In the genomic region with DNA sequence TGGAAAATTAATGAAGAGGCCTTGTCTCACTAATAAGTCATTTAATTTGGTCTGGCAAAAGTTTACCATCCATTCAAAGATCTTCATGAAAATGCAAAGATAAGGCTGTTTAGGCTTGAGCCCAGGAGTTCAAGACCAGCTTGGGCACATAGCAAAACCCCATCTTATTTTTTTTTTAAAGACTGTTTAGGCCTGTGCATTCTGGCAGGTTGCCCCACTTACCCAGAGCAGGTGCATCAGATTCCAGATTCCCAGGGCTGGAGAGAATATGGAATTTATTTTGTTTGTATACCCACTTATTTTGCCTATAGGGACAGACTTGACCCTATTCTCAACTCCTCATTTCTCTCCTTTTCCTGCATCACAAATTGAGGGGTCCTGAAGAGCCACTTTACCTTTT, we compare ENCODE assay signal across 12 cellular contexts. TPM values are rescaled to one million over a fixed set of nuclear protein-coding genes. Genes with fewer than 3 reads are reported as not detected.
DNase-seq lines count a peak whose midpoint lies in the region; ATAC-seq and TF ChIP-seq lines count a peak whose summit lies in the region.
"Had no signal": no experiment of that assay in that cellular context is flagged by ENCODE, and none has a peak within 500 bp of the region (broad histone marks: within the 10 kb centered on the region; RNA-seq: fewer than 3 reads in every experiment).

No MANE protein-coding gene starts in this region.

- H3K4me1 ChIP-seq in GM23248 (ENCODE audit: insufficient read depth): peaks cover 42% of the 10 kb centered on the region
- peaks cover 31% of the 10 kb centered on the region for H3K4me1 ChIP-seq in RWPE2 (ENCODE audit: insufficient read depth, poor library complexity, severe bottlenecking)
- peaks cover 27% of the 10 kb centered on the region for H3K4me1 ChIP-seq in hepatocyte (ENCODE audit: insufficient read depth)
- peaks cover 51 to 70% (median 51%) of the 10 kb centered on the region in 3 donors for H3K4me1 ChIP-seq in skeletal muscle tissue (ENCODE audit: control insufficient read depth in 3 of 3, insufficient read depth in 3 of 3, low read length in 3 of 3)

- no peak for TF ChIP-seq CTCF in RWPE2 (IDR thresholded peaks at IDR 0.05; ENCODE audit: poor library complexity, severe bottlenecking)
- TF ChIP-seq CTCF in hepatocyte (IDR thresholded peaks at IDR 0.05; ENCODE audit: poor library complexity): no peak

- H4K20me1 ChIP-seq in GM23248 (ENCODE audit: insufficient read depth) (peaks cover 20% of the 10 kb centered on the region), hepatocyte (ENCODE audit: insufficient read depth, poor library complexity, severe bottlenecking) (peaks cover 91% of the 10 kb centered on the region)

- H3K27me3 ChIP-seq in GM23248 (replicated peaks; ENCODE audit: insufficient read depth) (no peaks in the 10 kb centered on the region), RWPE2 (ENCODE audit: insufficient read depth, poor library complexity, severe bottlenecking) (no peaks in the 10 kb centered on the region), hepatocyte (no peaks in the 10 kb centered on the region), skeletal muscle tissue (ENCODE audit: control insufficient read depth in 3 of 3, insufficient read depth in 3 of 3, low read length in 3 of 3) (no peaks in the 10 kb centered on the region)

- no peaks in the 10 kb centered on the region for H3K9me2 ChIP-seq in GM23248 (ENCODE audit: insufficient read depth)
- H3K9me2 ChIP-seq in hepatocyte (replicated peaks; ENCODE audit: insufficient read depth): no peaks in the 10 kb centered on the region

- in situ Hi-C loops in GM23248 (cut with MboI): no loop called here

- H3K4me3 ChIP-seq in GM23248: peak overlapping the region; percentile 57
- H3K4me3 ChIP-seq in RWPE2 (ENCODE audit: severe bottlenecking): no peak overlapping the region
- H3K4me3 ChIP-seq in hepatocyte: no peak overlapping the region
- peak overlapping the region in 1 of 3 donors; percentile 39 for H3K4me3 ChIP-seq in skeletal muscle tissue (ENCODE audit: low read length in 3 of 3)

- DNase-seq in GM23248 (no peak), RWPE2 (ENCODE audit: low spot score) (no peak), hepatocyte (ENCODE audit: low spot score) (no peak), NCI-H2107 treated with DMSO at 0.1 percent for 48 hours (lab: John Stamatoyannopoulos, UW; ENCODE audit: unreplicated experiment) (no peak), GM03348 (ENCODE audit: low spot score) (no peak)
- DNase-seq: activated CD4-positive, alpha-beta T cell treated with anti-CD3 and anti-CD28 coated beads for 36 hours; DMS79; NCI-H187; Right ventricle myocardium superior had no signal

- H3K4me2 ChIP-seq in GM23248 (ENCODE audit: unreplicated experiment): peak overlapping the region; percentile 79
- peak overlapping the region; percentile 89 for H3K4me2 ChIP-seq in hepatocyte

- H3F3A ChIP-seq in GM23248 (ENCODE audit: insufficient read depth): peaks cover 72% of the 10 kb centered on the region

- H3K79me2 ChIP-seq in GM23248 (ENCODE audit: insufficient read depth): peaks cover 93% of the 10 kb centered on the region
- H3K79me2 ChIP-seq in hepatocyte: peaks cover 96% of the 10 kb centered on the region

- H3K9ac ChIP-seq in GM23248 (peak overlapping the region; percentile 58), skeletal muscle tissue (ENCODE audit: low read depth in 1 of 3, low read length in 3 of 3) (peak overlapping the region in 2 of 3 donors; percentile 23 to 24)

- H3K27ac ChIP-seq in GM23248 (peak overlapping the region; percentile 77), RWPE2 (ENCODE audit: poor library complexity, severe bottlenecking) (peak overlapping the region; percentile 88), hepatocyte (peak overlapping the region; percentile 18), skeletal muscle tissue (ENCODE audit: low read depth, low read length) (peak overlapping the region; percentile 56)

- H3K36me3 ChIP-seq in GM23248 (ENCODE audit: low read depth) (peaks cover 18% of the 10 kb centered on the region), RWPE2 (ENCODE audit: low read depth) (peaks cover 69% of the 10 kb centered on the region), hepatocyte (replicated peaks; ENCODE audit: insufficient read depth, low read depth) (no peaks in the 10 kb centered on the region), skeletal muscle tissue (ENCODE audit: control insufficient read depth in 3 of 3, insufficient read depth in 3 of 3, low read length in 3 of 3) (peaks cover 18 to 27% (median 26%) of the 10 kb centered on the region in 3 donors)

- no peaks in the 10 kb centered on the region for H3K9me3 ChIP-seq in GM23248 (ENCODE audit: low read depth)
- no peaks in the 10 kb centered on the region for H3K9me3 ChIP-seq in RWPE2 (ENCODE audit: severe bottlenecking)
- no peaks in the 10 kb centered on the region for H3K9me3 ChIP-seq in hepatocyte (ENCODE audit: low read depth)
- no peaks in the 10 kb centered on the region for H3K9me3 ChIP-seq in skeletal muscle tissue (ENCODE audit: control insufficient read depth in 3 of 3, low read length in 3 of 3)

- H2AFZ ChIP-seq in GM23248: no peak overlapping the region
- no peak overlapping the region for H2AFZ ChIP-seq in hepatocyte

- ATAC-seq in RWPE2 (ENCODE audit: low read depth): no peak
- ATAC-seq in HG03139 (IDR thresholded peaks at IDR 0.05; ENCODE audit: unreplicated experiment): no peak
- ATAC-seq in GM19351 (IDR thresholded peaks at IDR 0.05; ENCODE audit: unreplicated experiment): no peak
- ATAC-seq: activated CD4-positive, alpha-beta T cell treated with anti-CD3 and anti-CD28 coated beads for 36 hours had no signal

RNA-seq across cellular contexts. Expression of a gene that starts 5.7 kb away (rescaled TPM):
- 35.7 and 36.6 TPM in 2 replicates for total RNA-seq in GM23248 (2014; rRNA removed; shearing (Covaris generic))
- polyA plus RNA-seq in GM23248 (2016; fragmentation: Nextera tagmentation; extraction: Ambion mirVana) (17.9 and 19.7 TPM in 2 replicates), hepatocyte (44.6 and 50.1 TPM in 2 replicates)
- total RNA-seq in hepatocyte (51.0 and 54.9 TPM in 2 replicates), skeletal muscle tissue (30.8 TPM)

Comparison
In these comparisons a context has a peak if more than half of its experiments do, and no peak if none do; other contexts are left out.
1. H3K27ac ChIP-seq: peak in every context shown above with its lines; median percentile 88 in RWPE2; 77 in GM23248; 56 in skeletal muscle tissue; 18 in hepatocyte.